7 cellular contexts compared by ENCODE assay signal in the genomic region with DNA sequence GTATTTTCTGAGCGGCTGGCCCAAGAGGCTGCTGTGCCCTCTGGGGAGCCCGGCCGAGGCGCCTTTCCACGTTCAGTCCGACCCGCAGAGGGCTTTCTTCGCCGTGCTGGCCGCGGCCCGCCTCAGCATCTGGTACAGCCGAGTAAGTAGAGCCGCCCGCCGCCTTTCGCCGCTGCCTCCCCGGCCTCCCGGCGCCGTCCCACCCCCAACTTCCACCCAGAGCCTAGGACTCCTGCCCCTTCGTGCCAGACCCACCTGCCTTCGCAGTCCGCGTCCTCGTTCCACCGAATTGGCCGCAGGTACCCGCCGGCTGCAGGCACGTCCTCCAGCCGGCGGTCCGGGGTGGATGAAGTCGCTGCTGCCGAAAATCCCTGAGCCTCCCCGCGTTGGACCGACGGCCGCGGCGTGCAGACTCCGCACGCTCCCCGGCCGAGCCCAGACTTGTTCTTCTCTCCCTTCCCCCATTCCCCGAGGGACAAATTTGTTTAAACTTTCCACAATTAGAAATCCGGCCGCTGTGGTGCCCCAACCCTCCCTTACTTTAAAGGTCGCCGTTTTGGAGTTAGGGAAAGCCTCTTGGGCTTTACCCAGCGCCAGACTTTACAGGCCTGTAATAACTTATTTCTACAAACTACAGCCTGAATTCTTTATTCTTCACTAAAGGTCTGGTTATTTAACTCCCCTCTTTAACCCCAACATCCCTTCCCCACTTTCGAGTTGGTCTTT. TPM values are rescaled to one million over a fixed set of nuclear protein-coding genes. Genes with fewer than 3 reads are reported as not detected.
A peak's percentile ranks its signal among the peaks of the same experiment; 100 is the strongest.
DNase-seq lines count a peak whose midpoint lies in the region; ATAC-seq and TF ChIP-seq lines count a peak whose summit lies in the region.

No MANE protein-coding gene starts in this region.

- H3K4me3 ChIP-seq in esophagus squamous epithelium (peak overlapping the region; percentile 76 to 99 (median 92)), thyroid gland (replicated peaks in 1 of 3) (peak overlapping the region; percentile 86 to 97 (median 96))
- H3K4me3 ChIP-seq in naive thymus-derived CD4-positive, alpha-beta T cell (ENCODE audit: low read length), result peak overlapping the region; percentile 88

- H3K27ac ChIP-seq in esophagus squamous epithelium (peak overlapping the region; percentile 95 to 97 (median 96)), thyroid gland (peak overlapping the region; percentile 88 to 93 (median 92))
- peak overlapping the region; percentile 89 for H3K27ac ChIP-seq in naive thymus-derived CD4-positive, alpha-beta T cell (ENCODE audit: low read depth, low read length)

- H3K9me3 ChIP-seq in esophagus squamous epithelium (no peaks in the 10 kb centered on the region), thyroid gland (no peaks in the 10 kb centered on the region)
- no peaks in the 10 kb centered on the region for H3K9me3 ChIP-seq in naive thymus-derived CD4-positive, alpha-beta T cell (ENCODE audit: control insufficient read depth in 2 of 3, low read length in 3 of 3)

- intact Hi-C loops in esophagus squamous epithelium (cut with DNase I), result no loop called here
- intact Hi-C loops in naive thymus-derived CD4-positive, alpha-beta T cell (cut with micrococcal nuclease), result loop anchor here (1.0 to 10.0 kb wide), 17 partner anchors 43 to 1331 kb away; a partner anchor contains a TSS
- intact Hi-C loops in thyroid gland (cut with DNase I), result loop anchor here (10.0 kb wide), 1 partner anchor 85 kb away; no protein-coding TSS in a partner anchor

- H3K36me3 Mint-ChIP-seq in activated T-cell treated with anti-CD3 and anti-CD28 coated beads, Interleukin-2, amount 50 U/mL, for 4 hours (ENCODE audit: insufficient read depth), result no peaks in the 10 kb centered on the region
- peaks cover 0 to 21% (median 7%) of the 10 kb centered on the region in 5 donors for H3K36me3 Mint-ChIP-seq in naive thymus-derived CD4-positive, alpha-beta T cell

- peak overlapping the region; percentile 85 to 98 (median 92) for H3K27ac Mint-ChIP-seq in naive thymus-derived CD4-positive, alpha-beta T cell

- H3K4me1 Mint-ChIP-seq in activated T-cell treated with anti-CD3 and anti-CD28 coated beads, Interleukin-2, amount 50 U/mL, for 4 hours (ENCODE audit: low read depth), result peaks cover 67% of the 10 kb centered on the region
- peaks cover 42 to 77% (median 66%) of the 10 kb centered on the region in 7 donors for H3K4me1 Mint-ChIP-seq in naive thymus-derived CD4-positive, alpha-beta T cell

- peak overlapping the region; percentile 100 for H3K4me3 Mint-ChIP-seq in activated T-cell treated with anti-CD3 and anti-CD28 coated beads, Interleukin-2, amount 50 U/mL, for 4 hours
- peak overlapping the region; percentile 90 to 100 (median 97) for H3K4me3 Mint-ChIP-seq in naive thymus-derived CD4-positive, alpha-beta T cell

- peaks cover 5 to 69% (median 36%) of the 10 kb centered on the region in 3 donors for H3K4me1 ChIP-seq in esophagus squamous epithelium
- peaks cover 10 to 41% of the 10 kb centered on the region in 2 donors for H3K4me1 ChIP-seq in naive thymus-derived CD4-positive, alpha-beta T cell (ENCODE audit: control insufficient read depth in 2 of 2, insufficient read depth in 2 of 2, low read length in 2 of 2)
- H3K4me1 ChIP-seq in thyroid gland, result peaks cover 31 to 37% of the 10 kb centered on the region in 2 donors

- peak; percentile 24 for DNase-seq in NCI-H446 treated with DMSO at 0.1 percent for 48 hours (lab: John Stamatoyannopoulos, UW)
- DNase-seq in activated T-cell treated with anti-CD3 and anti-CD28 coated beads, Interleukin-2, amount 50 U/mL, for 4 hours, result peak; percentile 26
- DNase-seq in esophagus squamous epithelium (lab: John Stamatoyannopoulos, UW), result no peak
- peak in 4 of 9 donors; percentile 26 to 42 (median 32) for DNase-seq in naive thymus-derived CD4-positive, alpha-beta T cell
- DNase-seq in thyroid gland, result peak; percentile 36 to 52

- TF ChIP-seq CTCF in esophagus squamous epithelium (IDR thresholded peaks at IDR 0.05), result no peak
- no peak for TF ChIP-seq CTCF in thyroid gland (IDR thresholded peaks at IDR 0.05)

- ATAC-seq in GM18508 (IDR thresholded peaks at IDR 0.05; ENCODE audit: insufficient read depth, unreplicated experiment) (peak; percentile 1), HG02759 (IDR thresholded peaks at IDR 0.05; ENCODE audit: unreplicated experiment) (peak; percentile 7)
- ATAC-seq in activated T-cell treated with anti-CD3 and anti-CD28 coated beads, Interleukin-2, amount 50 U/mL, for 4 hours, result peak; percentile 29 to 30
- ATAC-seq in naive thymus-derived CD4-positive, alpha-beta T cell, result peak; percentile 7

- H3K36me3 ChIP-seq in esophagus squamous epithelium, result no peaks in the 10 kb centered on the region
- peaks cover 0 to 6% (median 0%) of the 10 kb centered on the region in 3 experiments for H3K36me3 ChIP-seq in naive thymus-derived CD4-positive, alpha-beta T cell (ENCODE audit: control insufficient read depth in 2 of 3, insufficient read depth in 3 of 3, low read length in 3 of 3)
- no peaks in the 10 kb centered on the region for H3K36me3 ChIP-seq in thyroid gland

- H3K27me3 ChIP-seq in esophagus squamous epithelium (no peaks in the 10 kb centered on the region), thyroid gland (no peaks in the 10 kb centered on the region)
- no peaks in the 10 kb centered on the region for H3K27me3 ChIP-seq in naive thymus-derived CD4-positive, alpha-beta T cell (ENCODE audit: control insufficient read depth in 2 of 2, insufficient read depth in 2 of 2, low read length in 2 of 2)

- 0% methylated on average over 23 to 24 of the region's 55 CpGs for WGBS in esophagus squamous epithelium, 2 donors
- 0% methylated on average over 28 to 37 of the region's 55 CpGs for WGBS in thyroid gland, 2 donors

- TF ChIP-seq POLR2A in esophagus squamous epithelium (IDR thresholded peaks at IDR 0.05) (peak in 1 of 4 donors; percentile 1), thyroid gland (IDR thresholded peaks at IDR 0.05) (no peak)

- CTCF ChIA-PET in naive thymus-derived CD4-positive, alpha-beta T cell (lab: Charles Lee), result interaction anchor here (1.0 to 2.8 kb wide), 6 partner anchors 21 to 204 kb away, joined by 3 to 10 read pairs (median 4); a partner anchor contains a TSS

- no peaks in the 10 kb centered on the region for H3K27me3 Mint-ChIP-seq in activated T-cell treated with anti-CD3 and anti-CD28 coated beads, Interleukin-2, amount 50 U/mL, for 4 hours (ENCODE audit: low read depth)
- no peaks in the 10 kb centered on the region for H3K27me3 Mint-ChIP-seq in naive thymus-derived CD4-positive, alpha-beta T cell

- POLR2A ChIA-PET in naive thymus-derived CD4-positive, alpha-beta T cell (lab: Charles Lee), result interaction anchor here (0.7 to 3.5 kb wide), 19 partner anchors 20 to 1128 kb away, joined by 3 to 29 read pairs (median 6); a partner anchor contains a TSS

- no peaks in the 10 kb centered on the region for H3K9me3 Mint-ChIP-seq in activated T-cell treated with anti-CD3 and anti-CD28 coated beads, Interleukin-2, amount 50 U/mL, for 4 hours
- H3K9me3 Mint-ChIP-seq in naive thymus-derived CD4-positive, alpha-beta T cell, result peaks cover 0 to 3% (median 0%) of the 10 kb centered on the region in 11 donors

RNA-seq across cellular contexts. Expression of a gene that starts 0.6 kb away (rescaled TPM):
- 10 to 100 TPM; 10.5 to 11.2 (median 10.8) TPM for total RNA-seq in activated T-cell treated with anti-CD3 and anti-CD28 coated beads, Interleukin-2, amount 50 U/mL, for 4 hours
- total RNA-seq in esophagus squamous epithelium (10 to 100 TPM; 15.4 to 37.2 (median 27.6) TPM), thyroid gland (10 to 100 TPM; 42.7 to 56.1 (median 44.9) TPM)
- total RNA-seq in naive thymus-derived CD4-positive, alpha-beta T cell, result 10 to 100 TPM; 20.2 to 28.2 (median 25.9) TPM
- polyA plus RNA-seq in naive thymus-derived CD4-positive, alpha-beta T cell, result 1 to 10 TPM; 4.8 to 9.3 TPM
